Comparison of ENCODE assay signal across 10 cellular contexts in the genomic region with DNA sequence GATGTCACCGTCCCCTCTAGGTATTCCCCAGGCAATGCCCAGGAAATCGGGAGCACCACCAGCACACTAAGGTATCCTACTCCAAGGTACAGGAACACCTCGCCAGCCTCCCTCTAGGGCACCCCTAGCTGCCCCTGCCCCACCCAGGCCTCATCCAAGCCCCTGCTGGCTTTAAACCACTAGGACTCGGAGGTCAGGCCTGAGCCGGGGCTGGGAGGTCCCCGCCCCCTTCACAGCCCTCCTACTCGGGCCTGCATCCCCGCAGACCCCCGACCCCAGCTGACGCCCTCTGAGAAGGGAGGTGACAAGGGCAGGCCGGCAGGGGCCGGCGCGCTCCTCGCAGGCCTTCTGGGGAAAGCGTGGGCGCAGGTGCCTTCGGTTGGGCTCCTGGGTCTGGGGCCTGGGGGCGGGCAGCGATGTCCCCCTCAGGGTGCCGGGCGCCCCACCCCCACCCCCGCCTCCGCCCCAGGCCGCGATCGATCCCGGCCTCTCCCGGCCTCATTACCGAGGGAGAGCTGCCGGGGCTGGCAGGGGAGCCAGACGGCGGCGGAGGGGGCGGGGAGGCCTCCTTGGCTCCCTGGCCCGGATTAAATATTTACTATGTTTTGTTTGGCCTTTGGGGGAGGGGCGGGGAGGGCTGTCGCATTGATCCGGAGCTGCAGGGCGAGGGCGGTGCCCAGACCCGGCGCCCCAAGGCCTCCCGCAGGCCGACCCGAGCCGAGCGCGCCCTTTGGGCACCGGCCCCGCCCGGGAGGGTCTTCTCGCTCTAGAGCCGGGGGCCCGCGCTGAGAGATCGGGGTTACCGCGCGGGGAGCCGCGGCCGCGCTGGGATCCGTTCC. TPM values are rescaled to one million over a fixed set of nuclear protein-coding genes. Genes with fewer than 3 reads are reported as not detected.
DNase-seq lines count a peak whose midpoint lies in the region; ATAC-seq and TF ChIP-seq lines count a peak whose summit lies in the region.
"Had no signal": no experiment of that assay in that cellular context is flagged by ENCODE, and none has a peak within 500 bp of the region (broad histone marks: within the 10 kb centered on the region; RNA-seq: fewer than 3 reads in every experiment).

No MANE protein-coding gene starts in this region.

- no peaks in the 10 kb centered on the region for H3K9me3 ChIP-seq in CD8-positive, alpha-beta T cell (ENCODE audit: low read length)
- H3K9me3 ChIP-seq in parathyroid adenoma (ENCODE audit: control insufficient read depth, low read length) = no peaks in the 10 kb centered on the region

- H3K36me3 Mint-ChIP-seq in CD8-positive, alpha-beta T cell = no peaks in the 10 kb centered on the region

- H3K36me3 ChIP-seq in CD8-positive, alpha-beta T cell (ENCODE audit: insufficient read depth, low read length) = no peaks in the 10 kb centered on the region
- H3K36me3 ChIP-seq in parathyroid adenoma (ENCODE audit: control insufficient read depth, insufficient read depth, low read length) = no peaks in the 10 kb centered on the region

- H3K27ac Mint-ChIP-seq in CD8-positive, alpha-beta T cell = no peak overlapping the region
- H3K27ac Mint-ChIP-seq: dendritic cell treated with granulocyte-macrophage colony-stimulating factor and Interleukin-4, amounts not matched to agents 40 ng/mL and 50 ng/mL, for 4 days had no signal

- no peaks in the 10 kb centered on the region for H3K79me2 ChIP-seq in parathyroid adenoma

- no peak for DNase-seq in CD8-positive, alpha-beta T cell
- DNase-seq in NCI-H748 treated with DMSO at 0.1 percent for 48 hours (lab: John Stamatoyannopoulos, UW) = peak; percentile 28
- DNase-seq in fibroblast of mammary gland (ENCODE audit: low read depth) = no peak
- DNase-seq in cerebellum (ENCODE audit: low spot score) = no peak

- intact Hi-C loops in CD8-positive, alpha-beta T cell (cut with DNase I, micrococcal nuclease) = no loop called here

- H3K27me3 ChIP-seq in CD8-positive, alpha-beta T cell (ENCODE audit: insufficient read depth, low read length) = peaks cover 3% of the 10 kb centered on the region
- H3K27me3 ChIP-seq in parathyroid adenoma (ENCODE audit: control insufficient read depth, insufficient read depth, low read length) = no peaks in the 10 kb centered on the region

- H3K9ac ChIP-seq in parathyroid adenoma = no peak overlapping the region

- peaks cover 4% of the 10 kb centered on the region for H3K4me1 Mint-ChIP-seq in CD8-positive, alpha-beta T cell (ENCODE audit: low read depth)

- H3K4me3 ChIP-seq in CD8-positive, alpha-beta T cell (ENCODE audit: low read depth, low read length) = no peak overlapping the region
- H3K4me3 ChIP-seq in fibroblast of mammary gland (ENCODE audit: control insufficient read depth, low read depth, low read length) (peak overlapping the region; percentile 15), parathyroid adenoma (ENCODE audit: low read depth, low read length) (no peak overlapping the region)

- no peak overlapping the region for H3K4me2 ChIP-seq in parathyroid adenoma (ENCODE audit: low read length)

- CTCF ChIA-PET in CD8-positive, alpha-beta T cell (lab: Charles Lee) = no interaction called here

- peaks cover 24% of the 10 kb centered on the region for H3K27me3 Mint-ChIP-seq in CD8-positive, alpha-beta T cell (ENCODE audit: low read depth)

- H3K4me1 ChIP-seq in CD8-positive, alpha-beta T cell (ENCODE audit: insufficient read depth, low read length) = no peaks in the 10 kb centered on the region
- peaks cover 8% of the 10 kb centered on the region for H3K4me1 ChIP-seq in parathyroid adenoma

- H3K27ac ChIP-seq in CD8-positive, alpha-beta T cell (ENCODE audit: low read depth, low read length) = no peak overlapping the region
- no peak overlapping the region for H3K27ac ChIP-seq in parathyroid adenoma

- POLR2A ChIA-PET in CD8-positive, alpha-beta T cell (lab: Charles Lee) = no interaction called here

- H2AFZ ChIP-seq in parathyroid adenoma = peak overlapping the region; percentile 53

- no peak for TF ChIP-seq CTCF in CD8-positive, alpha-beta T cell (IDR thresholded peaks at IDR 0.05)
- TF ChIP-seq CTCF in fibroblast of mammary gland (conservative IDR thresholded peaks at IDR 0.05; ENCODE audit: control insufficient read depth, insufficient read depth, low read depth, low read length) (no peak), parathyroid adenoma (IDR thresholded peaks at IDR 0.05) (no peak)

- no peaks in the 10 kb centered on the region for H3K9me3 Mint-ChIP-seq in CD8-positive, alpha-beta T cell
- H3K9me3 Mint-ChIP-seq: dendritic cell treated with granulocyte-macrophage colony-stimulating factor and Interleukin-4, amounts not matched to agents 40 ng/mL and 50 ng/mL, for 4 days had no signal

- ATAC-seq in CD8-positive, alpha-beta T cell = no peak
- ATAC-seq in GM19351 (IDR thresholded peaks at IDR 0.05; ENCODE audit: unreplicated experiment) (no peak), GM21390 (IDR thresholded peaks at IDR 0.05; ENCODE audit: unreplicated experiment) (no peak), HG03175 (IDR thresholded peaks at IDR 0.05; ENCODE audit: unreplicated experiment) (no peak)
- ATAC-seq: SK-N-SH treated with all-trans-retinoic acid at 6 μM for 48 hours had no signal

- peak overlapping the region; percentile 20 for H3K4me3 Mint-ChIP-seq in CD8-positive, alpha-beta T cell
- H3K4me3 Mint-ChIP-seq: dendritic cell treated with granulocyte-macrophage colony-stimulating factor and Interleukin-4, amounts not matched to agents 40 ng/mL and 50 ng/mL, for 4 days had no signal

RNA-seq across cellular contexts. Expression of a gene that starts 27.3 kb away (rescaled TPM):
- not detected for total RNA-seq in CD8-positive, alpha-beta T cell
- total RNA-seq in cerebellum = 6.9 TPM

RNA-seq across cellular contexts. Expression of a gene that starts 32.1 kb away (rescaled TPM):
- 100 to 1,000 TPM; 128 to 149 TPM for total RNA-seq in CD8-positive, alpha-beta T cell
- 26.8 TPM for total RNA-seq in cerebellum

RNA-seq across cellular contexts. Expression of a gene that starts 44.0 kb away (rescaled TPM):
- 10 to 100 TPM; 38.7 to 48.2 TPM for total RNA-seq in CD8-positive, alpha-beta T cell
- total RNA-seq in cerebellum = 9.4 TPM

RNA-seq across cellular contexts. Expression of a gene that starts 57.1 kb away (rescaled TPM):
- total RNA-seq in CD8-positive, alpha-beta T cell = 10 to 100 TPM; 12.1 to 13.0 TPM
- 9.1 TPM for total RNA-seq in cerebellum
